26 cellular contexts compared by ENCODE assay signal in genomic region chr6:36729169-36729549, GRCh38. TPM values are rescaled to one million over a fixed set of nuclear protein-coding genes. Genes with fewer than 3 reads are reported as not detected.
A peak's percentile ranks its signal among the peaks of the same experiment; 100 is the strongest.
DNase-seq lines count a peak whose midpoint lies in the region; ATAC-seq and TF ChIP-seq lines count a peak whose summit lies in the region.
"Had no signal": no experiment of that assay in that cellular context is flagged by ENCODE, and none has a peak within 500 bp of the region (broad histone marks: within the 10 kb centered on the region; RNA-seq: fewer than 3 reads in every experiment).

No MANE protein-coding gene starts in this region.

- intact Hi-C loops in mammary epithelial cell (cut with micrococcal nuclease): no loop called here

- no peaks in the 10 kb centered on the region for H3K9me3 ChIP-seq in mammary epithelial cell (replicated peaks; ENCODE audit: insufficient read depth, low read length)
- H3K9me3 ChIP-seq: HAP-1, prostate gland, tibial artery had no signal

- peak overlapping the region; percentile 68 for H3K27ac Mint-ChIP-seq in stimulated activated effector memory CD8-positive, alpha-beta T cell treated with anti-CD3 and anti-CD28 coated beads, Interleukin-12 subunit alpha, Interleukin-12 subunit beta, amount 100 ng/mL, for 72 hours
- H3K27ac Mint-ChIP-seq: activated CD8-positive, alpha-beta T cell treated with anti-CD3 and anti-CD28 coated beads for 36 hours; neural progenitor cell had no signal

- H3K27ac ChIP-seq in mammary epithelial cell (ENCODE audit: insufficient read depth, low read depth, low read length): no peak overlapping the region
- H3K27ac ChIP-seq: neural progenitor cell, prostate gland, tibial artery had no signal

- H4K20me1 ChIP-seq in mammary epithelial cell (ENCODE audit: insufficient read depth, low read length): no peaks in the 10 kb centered on the region

- in situ Hi-C loops in mammary epithelial cell (cut with MboI; ENCODE audit: low sequenced_read_pairs in 2 of 2): no loop called here

- ATAC-seq in stimulated activated effector memory CD8-positive, alpha-beta T cell treated with anti-CD3 and anti-CD28 coated beads, Interleukin-12 subunit alpha, Interleukin-12 subunit beta, amount 100 ng/mL, for 72 hours: no peak
- ATAC-seq: activated CD4-positive, CD25-positive, alpha-beta regulatory T cell treated with anti-CD3 and anti-CD28 coated beads, Interleukin-2, amount 50 U/mL, for 24 hours; activated CD8-positive, alpha-beta T cell treated with anti-CD3 and anti-CD28 coated beads for 36 hours; left ventricle myocardium superior had no signal

- no peaks in the 10 kb centered on the region for H3K36me3 ChIP-seq in mammary epithelial cell (ENCODE audit: insufficient read depth, low read length)
- H3K36me3 ChIP-seq: HAP-1, neural progenitor cell, prostate gland, tibial artery had no signal

- TF ChIP-seq CTCF in mammary epithelial cell (conservative IDR thresholded peaks at IDR 0.05 in 1 of 2, IDR thresholded peaks at IDR 0.05 in 1 of 2; ENCODE audit: extremely low read depth in 1 of 2, insufficient read depth in 1 of 2, low read depth in 1 of 2, low read length in 2 of 2): no peak

- peaks cover 22% of the 10 kb centered on the region for H3K4me1 Mint-ChIP-seq in stimulated activated effector memory CD8-positive, alpha-beta T cell treated with anti-CD3 and anti-CD28 coated beads, Interleukin-12 subunit alpha, Interleukin-12 subunit beta, amount 100 ng/mL, for 72 hours

- H3K9ac ChIP-seq in mammary epithelial cell (ENCODE audit: insufficient read depth, low read length): no peak overlapping the region
- H3K9ac ChIP-seq: neural progenitor cell had no signal

- CTCF ChIA-PET in mammary epithelial cell (lab: Charles Lee; ENCODE audit: low non-redundant PET): no interaction called here

- 47% methylated on average over 3 of the region's 4 CpGs for WGBS in mammary epithelial cell (ENCODE audit: low coverage, missing lambda C conversion rate)

- no peak overlapping the region for H3K4me2 ChIP-seq in mammary epithelial cell (ENCODE audit: insufficient read depth, low read depth, low read length)
- H3K4me2 ChIP-seq: neural progenitor cell, smooth muscle cell had no signal

- peaks cover 5% of the 10 kb centered on the region for H3K36me3 Mint-ChIP-seq in stimulated activated effector memory CD8-positive, alpha-beta T cell treated with anti-CD3 and anti-CD28 coated beads, Interleukin-12 subunit alpha, Interleukin-12 subunit beta, amount 100 ng/mL, for 72 hours
- H3K36me3 Mint-ChIP-seq: neural progenitor cell had no signal

- no TSS peak for BruUV-seq in mammary epithelial cell (replicated peaks; lab: Mats Ljungman, UMichigan)

- dilution Hi-C loops in mammary epithelial cell (cut with HindIII; ENCODE audit: low sequenced_read_pairs): no loop called here

- H3K4me3 ChIP-seq in mammary epithelial cell (replicated peaks in 1 of 3; ENCODE audit: insufficient read depth in 1 of 3, low read depth in 2 of 3, low read length in 3 of 3): no peak overlapping the region
- H3K4me3 ChIP-seq: HAP-1, neural progenitor cell, prostate gland, smooth muscle cell, tibial artery had no signal

- H3K79me2 ChIP-seq in mammary epithelial cell (ENCODE audit: insufficient read depth, low read length): no peaks in the 10 kb centered on the region

- no peak overlapping the region for H3K4me3 Mint-ChIP-seq in stimulated activated effector memory CD8-positive, alpha-beta T cell treated with anti-CD3 and anti-CD28 coated beads, Interleukin-12 subunit alpha, Interleukin-12 subunit beta, amount 100 ng/mL, for 72 hours
- H3K4me3 Mint-ChIP-seq: activated CD8-positive, alpha-beta T cell treated with anti-CD3 and anti-CD28 coated beads for 36 hours; neural progenitor cell had no signal

- peaks cover 10% of the 10 kb centered on the region for H3K4me1 ChIP-seq in mammary epithelial cell (ENCODE audit: insufficient read depth, low read length)
- H3K4me1 ChIP-seq: prostate gland had no signal

- no peaks in the 10 kb centered on the region for H3K9me3 Mint-ChIP-seq in stimulated activated effector memory CD8-positive, alpha-beta T cell treated with anti-CD3 and anti-CD28 coated beads, Interleukin-12 subunit alpha, Interleukin-12 subunit beta, amount 100 ng/mL, for 72 hours
- H3K9me3 Mint-ChIP-seq: activated CD8-positive, alpha-beta T cell treated with anti-CD3 and anti-CD28 coated beads for 36 hours; neural progenitor cell had no signal

- no peaks in the 10 kb centered on the region for H3K27me3 ChIP-seq in mammary epithelial cell (ENCODE audit: insufficient read depth, low read length)
- H3K27me3 ChIP-seq: neural progenitor cell, tibial artery had no signal

- H2AFZ ChIP-seq in mammary epithelial cell (ENCODE audit: low read depth, low read length): no peak overlapping the region
- H2AFZ ChIP-seq: neural progenitor cell had no signal

- DNase-seq in COLO829 (ENCODE audit: low spot score): peak; percentile 90
- DNase-seq in RPMI7951 (ENCODE audit: low read depth): peak; percentile 35
- DNase-seq in fibroblast of peridontal ligament (ENCODE audit: extremely low read depth): peak; percentile 39
- no peak for DNase-seq in stimulated activated effector memory CD8-positive, alpha-beta T cell treated with anti-CD3 and anti-CD28 coated beads, Interleukin-12 subunit alpha, Interleukin-12 subunit beta, amount 100 ng/mL, for 72 hours (ENCODE audit: low spot score in 2 of 2)
- no peak for DNase-seq in mammary epithelial cell
- DNase-seq in GOT3 (lab: John Stamatoyannopoulos, UW): no peak
- DNase-seq in activated CD4-positive, alpha-beta T cell treated with anti-CD3 and anti-CD28 coated beads for 1 hour: no peak
- DNase-seq: activated CD8-positive, alpha-beta T cell treated with anti-CD3 and anti-CD28 coated beads for 36 hours; activated naive CD4-positive, alpha-beta T cell treated with anti-CD3 and anti-CD28 coated beads, Interleukin-2, amount 50 U/mL, for 16 hours; activated T-cell treated with anti-CD3 and anti-CD28 coated beads, Interleukin-2, amount 50 U/mL, for 48 hours; C1 segment of cervical spinal cord; central memory CD4-positive, alpha-beta T cell; GDM1; hypothalamus; KBM-7; left ventricle myocardium superior; NCI-H1436 treated with DMSO at 0.1 percent for 48 hours; NCI-H774; stimulated activated naive CD4-positive, alpha-beta T cell; tibial artery had no signal

RNA-seq across cellular contexts. Expression of gene RAB44, which starts 31.5 kb away (rescaled TPM):
- total RNA-seq in RPMI7951 (2014; rRNA removed; shearing (Covaris generic)): not detected in 2 replicates
- under 1 TPM in 1 of 2 donors, not detected in 1; 0.17 TPM for total RNA-seq in mammary epithelial cell
- 0.02 TPM for polyA plus RNA-seq in mammary epithelial cell
- not detected for polyA minus RNA-seq in mammary epithelial cell
- total RNA-seq: frontal cortex, smooth muscle cell had no signal

RNA-seq across cellular contexts. Expression of gene CDKN1A, which starts 50.6 kb away (rescaled TPM):
- total RNA-seq in RPMI7951 (2014; rRNA removed; shearing (Covaris generic)): 18.0 TPM in 2 replicates
- 100 to 1,000 TPM; 687 to 707 TPM for total RNA-seq in mammary epithelial cell
- polyA plus RNA-seq in mammary epithelial cell: 414 TPM
- 451 TPM for polyA minus RNA-seq in mammary epithelial cell

Comparison
In these comparisons a context has a peak if more than half of its experiments do, and no peak if none do; other contexts are left out.
1. DNase-seq: peak in COLO829 (single experiment), RPMI7951 (single experiment) and fibroblast of peridontal ligament (single experiment); none in stimulated activated effector memory CD8-positive, alpha-beta T cell treated with anti-CD3 and anti-CD28 coated beads, Interleukin-12 subunit alpha, Interleukin-12 subunit beta, amount 100 ng/mL, for 72 hours (0 of 2), mammary epithelial cell (single experiment), GOT3 (single experiment) and activated CD4-positive, alpha-beta T cell treated with anti-CD3 and anti-CD28 coated beads for 1 hour (single experiment).
2. RNA of gene CDKN1A, which starts 50.6 kb away (total RNA-seq): 687 to 707 TPM in mammary epithelial cell; 18.0 TPM in RPMI7951; every median in the first group is over 10 times any median in the second.